In genomic region chr22:31496007-31496734, GRCh38 we compare ENCODE assay signal across 1 cellular context.
TF ChIP-seq lines count a peak whose summit lies in the region.

Gene SFI1, plus strand, starts transcription at chr22:31496536. Its CDS starts 11,749 bp downstream, at chr22:31508285.

TF ChIP-seq in GM12878, 131 proteins besides CTCF, POLR2A, EP300 and RAD21 (continued from another document and continues in another):
- TF ChIP-seq USF2 (IDR thresholded peaks at IDR 0.05; ENCODE audit: borderline replicate concordance, low read depth, low read length) (no peak), REST (IDR thresholded peaks at IDR 0.05; ENCODE audit: low read depth, low read length) (no peak), SRF (IDR thresholded peaks at IDR 0.05; ENCODE audit: low read depth in 2 of 2, low read length in 2 of 2) (0 out of 4 replicates have a peak, but pooled peaks of 1 of the 2 experiments have one; percentile 8), MLLT1 (IDR thresholded peaks at IDR 0.05) (0 out of 2 replicates have a peak, but pooled peaks have one; percentile 46), SMAD5 (IDR thresholded peaks at IDR 0.05; ENCODE audit: low read depth) (no peak; the same call in 1 of the 2 replicates), CBFB (IDR thresholded peaks at IDR 0.05; ENCODE audit: low read depth) (peak; percentile 75), SIN3A (IDR thresholded peaks at IDR 0.05; ENCODE audit: low read depth, low read length) (peak; percentile 90), CBX5 (IDR thresholded peaks at IDR 0.05; ENCODE audit: low read depth) (no peak), YBX1 (IDR thresholded peaks at IDR 0.05) (no peak), SMC3 (IDR thresholded peaks at IDR 0.05; ENCODE audit: borderline replicate concordance, low read length) (peak; percentile 12; the same call in 1 of the 2 replicates), BCL3 (IDR thresholded peaks at IDR 0.05; ENCODE audit: borderline replicate concordance, insufficient read depth, low read depth, low read length, poor library complexity, severe bottlenecking) (peak; percentile 39), E2F4 (IDR thresholded peaks at IDR 0.05; ENCODE audit: low read depth, low read length) (peak; percentile 67; the same call in 1 of the 2 replicates), ASH2L (IDR thresholded peaks at IDR 0.05; ENCODE audit: borderline replicate concordance, low read depth) (no peak), PRDM15 (CRISPR knock-in tag; IDR thresholded peaks at IDR 0.05) (no peak), ATF2 (IDR thresholded peaks at IDR 0.05; ENCODE audit: low read length) (no peak), NR2F1 (conservative IDR thresholded peaks at IDR 0.05) (0 out of 2 replicates have a peak, but pooled peaks have one; percentile 42), JUNB (IDR thresholded peaks at IDR 0.05) (no peak), ZSCAN29 (IDR thresholded peaks at IDR 0.05) (peak; percentile 62; the same call in 1 of the 2 replicates), SUPT20H (IDR thresholded peaks at IDR 0.05; ENCODE audit: borderline replicate concordance, control insufficient read depth, low read depth, low read length) (no peak), NR2C2 (IDR thresholded peaks at IDR 0.05; ENCODE audit: borderline replicate concordance, control insufficient read depth, insufficient read length, low read depth) (no peak), HDGF (IDR thresholded peaks at IDR 0.05) (no peak), IRF4 (IDR thresholded peaks at IDR 0.05; ENCODE audit: low read depth, low read length) (peak; percentile 30), BRCA1 (IDR thresholded peaks at IDR 0.05; ENCODE audit: low read depth, low read length) (peak; percentile 57), ETV6 (conservative IDR thresholded peaks at IDR 0.05 in 1 of 2, IDR thresholded peaks at IDR 0.05 in 1 of 2; ENCODE audit: borderline replicate concordance in 1 of 2, low read depth in 1 of 2) (peak in 1 of 2 experiments; percentile 71; a peak in 2 of 4 replicates), BCLAF1 (IDR thresholded peaks at IDR 0.05) (no peak), BACH1 (IDR thresholded peaks at IDR 0.05; ENCODE audit: borderline replicate concordance) (peak; percentile 94), NFXL1 (IDR thresholded peaks at IDR 0.05; ENCODE audit: borderline replicate concordance) (no peak), SUZ12 (IDR thresholded peaks at IDR 0.05; ENCODE audit: unreplicated experiment) (no peak), MEF2A (IDR thresholded peaks at IDR 0.05; ENCODE audit: insufficient read depth, low read depth, low read length) (no peak), BHLHE40 (IDR thresholded peaks at IDR 0.05; ENCODE audit: borderline replicate concordance in 1 of 2, low read depth in 2 of 2, low read length in 1 of 2) (peak; percentile 58 to 85; a peak in 3 of 4 replicates), STAT3 (IDR thresholded peaks at IDR 0.05; ENCODE audit: low read depth, low read length) (no peak), ZNF217 (IDR thresholded peaks at IDR 0.05) (no peak), WRNIP1 (IDR thresholded peaks at IDR 0.05; ENCODE audit: borderline replicate concordance, low read depth, low read length) (no peak), STAT1 (conservative IDR thresholded peaks at IDR 0.05) (peak; percentile 37; the same call in 1 of the 2 replicates), CEBPZ (IDR thresholded peaks at IDR 0.05; ENCODE audit: low read depth, low read length) (no peak), ZNF274 (IDR thresholded peaks at IDR 0.05; ENCODE audit: insufficient read depth, insufficient read length) (no peak), DPF2 (IDR thresholded peaks at IDR 0.05) (peak; percentile 67; the same call in 1 of the 2 replicates), CHD4 (IDR thresholded peaks at IDR 0.05) (no peak), ESRRA (IDR thresholded peaks at IDR 0.05; ENCODE audit: low read length) (no peak), SMARCA5 (IDR thresholded peaks at IDR 0.05) (no peak), SP1 (IDR thresholded peaks at IDR 0.05; ENCODE audit: low read depth, low read length) (no peak)
